ENCODE assay signal across 27 cellular contexts in genomic region chr1:98112631-98113030, GRCh38.
"Had no signal": no experiment of that assay in that cellular context is flagged by ENCODE, and none has a peak within 500 bp of the region (broad histone marks: within the 10 kb centered on the region; RNA-seq: fewer than 3 reads in every experiment).

No MANE protein-coding gene starts in this region.

- DNase-seq: dorsolateral prefrontal cortex; effector CD8-positive, alpha-beta T cell; endodermal cell; foreskin melanocyte; glutamatergic neuron; heart right ventricle; hippocampal formation; immature natural killer cell; islet precursor cell; kidney glomerular epithelial cell; left colon; left ventricle myocardium inferior; lower lobe of right lung; natural killer cell; occipital lobe; ovary; psoas muscle; right cardiac atrium; sigmoid colon; stimulated activated CD4-positive, alpha-beta T cell treated with anti-CD3 and anti-CD28 coated beads, Interleukin-2, amount 100 ng/mL, for 24 hours; stimulated activated CD4-positive, alpha-beta T cell treated with anti-CD3 and anti-CD28 coated beads, Interleukin-4, amount 100 ng/mL, for 24 hours; stimulated activated naive CD8-positive, alpha-beta T cell treated with anti-CD3 and anti-CD28 coated beads, Interleukin-15, Interleukin-2, amounts not matched to agents 100 U/mL and 50 U/mL, for 24 hours; substantia nigra; testis; upper lobe of left lung had no signal

- H3K9me3 ChIP-seq: ovary, psoas muscle, sigmoid colon, testis had no signal

- H3K4me1 ChIP-seq: heart right ventricle, left ventricle myocardium inferior, lower lobe of right lung, psoas muscle, sigmoid colon, testis, tibial nerve, upper lobe of left lung had no signal

- H3K4me3 ChIP-seq: dorsolateral prefrontal cortex, heart right ventricle, left ventricle myocardium inferior, lower lobe of right lung, ovary, psoas muscle, sigmoid colon, testis, tibial nerve, upper lobe of left lung had no signal

- H3K27ac ChIP-seq: dorsolateral prefrontal cortex, epithelial cell of prostate, heart right ventricle, left ventricle myocardium inferior, lower lobe of right lung, ovary, psoas muscle, sigmoid colon, testis, tibial nerve, upper lobe of left lung had no signal

- H3K27me3 ChIP-seq: dorsolateral prefrontal cortex, ovary, sigmoid colon, testis, tibial nerve, upper lobe of left lung had no signal

- H3K36me3 ChIP-seq: heart right ventricle, left ventricle myocardium inferior, lower lobe of right lung, ovary, sigmoid colon, tibial nerve, upper lobe of left lung had no signal
